ENCODE assay signal across 1 cellular context in genomic region chr5:140400730-140401361, GRCh38.
TF ChIP-seq lines count a peak whose summit lies in the region.

No MANE protein-coding gene starts in this region.

TF ChIP-seq in HepG2, 621 proteins besides CTCF, POLR2A, EP300 and RAD21 (continued from another document and continues in another):
- TF ChIP-seq, protein P1, sequence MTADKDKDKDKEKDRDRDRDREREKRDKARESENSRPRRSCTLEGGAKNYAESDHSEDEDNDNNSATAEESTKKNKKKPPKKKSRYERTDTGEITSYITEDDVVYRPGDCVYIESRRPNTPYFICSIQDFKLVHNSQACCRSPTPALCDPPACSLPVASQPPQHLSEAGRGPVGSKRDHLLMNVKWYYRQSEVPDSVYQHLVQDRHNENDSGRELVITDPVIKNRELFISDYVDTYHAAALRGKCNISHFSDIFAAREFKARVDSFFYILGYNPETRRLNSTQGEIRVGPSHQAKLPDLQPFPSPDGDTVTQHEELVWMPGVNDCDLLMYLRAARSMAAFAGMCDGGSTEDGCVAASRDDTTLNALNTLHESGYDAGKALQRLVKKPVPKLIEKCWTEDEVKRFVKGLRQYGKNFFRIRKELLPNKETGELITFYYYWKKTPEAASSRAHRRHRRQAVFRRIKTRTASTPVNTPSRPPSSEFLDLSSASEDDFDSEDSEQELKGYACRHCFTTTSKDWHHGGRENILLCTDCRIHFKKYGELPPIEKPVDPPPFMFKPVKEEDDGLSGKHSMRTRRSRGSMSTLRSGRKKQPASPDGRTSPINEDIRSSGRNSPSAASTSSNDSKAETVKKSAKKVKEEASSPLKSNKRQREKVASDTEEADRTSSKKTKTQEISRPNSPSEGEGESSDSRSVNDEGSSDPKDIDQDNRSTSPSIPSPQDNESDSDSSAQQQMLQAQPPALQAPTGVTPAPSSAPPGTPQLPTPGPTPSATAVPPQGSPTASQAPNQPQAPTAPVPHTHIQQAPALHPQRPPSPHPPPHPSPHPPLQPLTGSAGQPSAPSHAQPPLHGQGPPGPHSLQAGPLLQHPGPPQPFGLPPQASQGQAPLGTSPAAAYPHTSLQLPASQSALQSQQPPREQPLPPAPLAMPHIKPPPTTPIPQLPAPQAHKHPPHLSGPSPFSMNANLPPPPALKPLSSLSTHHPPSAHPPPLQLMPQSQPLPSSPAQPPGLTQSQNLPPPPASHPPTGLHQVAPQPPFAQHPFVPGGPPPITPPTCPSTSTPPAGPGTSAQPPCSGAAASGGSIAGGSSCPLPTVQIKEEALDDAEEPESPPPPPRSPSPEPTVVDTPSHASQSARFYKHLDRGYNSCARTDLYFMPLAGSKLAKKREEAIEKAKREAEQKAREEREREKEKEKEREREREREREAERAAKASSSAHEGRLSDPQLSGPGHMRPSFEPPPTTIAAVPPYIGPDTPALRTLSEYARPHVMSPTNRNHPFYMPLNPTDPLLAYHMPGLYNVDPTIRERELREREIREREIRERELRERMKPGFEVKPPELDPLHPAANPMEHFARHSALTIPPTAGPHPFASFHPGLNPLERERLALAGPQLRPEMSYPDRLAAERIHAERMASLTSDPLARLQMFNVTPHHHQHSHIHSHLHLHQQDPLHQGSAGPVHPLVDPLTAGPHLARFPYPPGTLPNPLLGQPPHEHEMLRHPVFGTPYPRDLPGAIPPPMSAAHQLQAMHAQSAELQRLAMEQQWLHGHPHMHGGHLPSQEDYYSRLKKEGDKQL (CRISPR knock-in tag; IDR thresholded peaks at IDR 0.05; ENCODE audit: low read depth) = no peak
- TF ChIP-seq ZNF687 (CRISPR knock-in tag; IDR thresholded peaks at IDR 0.05) (peak; percentile 93), ZNF343 (CRISPR knock-in tag; IDR thresholded peaks at IDR 0.05) (peak; percentile 66; the same call in 1 of the 2 replicates), ZNF280B (CRISPR knock-in tag; IDR thresholded peaks at IDR 0.05; ENCODE audit: borderline replicate concordance) (peak; percentile 79; the same call in 1 of the 2 replicates), KAT7 (CRISPR knock-in tag; IDR thresholded peaks at IDR 0.05; ENCODE audit: borderline replicate concordance) (0 out of 2 replicates have a peak, but pooled peaks have one; percentile 72), AGO1 (IDR thresholded peaks at IDR 0.05; ENCODE audit: low read depth, low read length, poor library complexity, severe bottlenecking) (peak; percentile 48), NR2C2 (CRISPR knock-in tag; IDR thresholded peaks at IDR 0.05; ENCODE audit: borderline replicate concordance) (no peak), RBM39 (IDR thresholded peaks at IDR 0.05; ENCODE audit: low read depth, low read length, poor library complexity, severe bottlenecking) (peak; percentile 68), CENPX (CRISPR knock-in tag; IDR thresholded peaks at IDR 0.05) (no peak), POGK (CRISPR knock-in tag; conservative IDR thresholded peaks at IDR 0.05) (peak; percentile 88; the same call in 1 of the 2 replicates), SP4 (CRISPR knock-in tag; IDR thresholded peaks at IDR 0.05) (peak; percentile 62), ZNF17 (CRISPR knock-in tag; IDR thresholded peaks at IDR 0.05) (no peak; the same call in 1 of the 2 replicates), NR3C1 (CRISPR knock-in tag; IDR thresholded peaks at IDR 0.05) (no peak), LRRFIP1 (CRISPR knock-in tag; conservative IDR thresholded peaks at IDR 0.05) (no peak), ZNF749 (CRISPR knock-in tag; IDR thresholded peaks at IDR 0.05; ENCODE audit: borderline replicate concordance) (peak; percentile 97), ZBTB49 (CRISPR knock-in tag; IDR thresholded peaks at IDR 0.05; ENCODE audit: borderline replicate concordance) (0 out of 2 replicates have a peak, but pooled peaks have one; percentile 71), ZNF670 (CRISPR knock-in tag; IDR thresholded peaks at IDR 0.05; ENCODE audit: borderline replicate concordance) (peak; percentile 63; the same call in 1 of the 2 replicates), ZFP36L2 (CRISPR knock-in tag; IDR thresholded peaks at IDR 0.05) (peak; percentile 55; the same call in 1 of the 2 replicates)
- TF ChIP-seq, protein P2, sequence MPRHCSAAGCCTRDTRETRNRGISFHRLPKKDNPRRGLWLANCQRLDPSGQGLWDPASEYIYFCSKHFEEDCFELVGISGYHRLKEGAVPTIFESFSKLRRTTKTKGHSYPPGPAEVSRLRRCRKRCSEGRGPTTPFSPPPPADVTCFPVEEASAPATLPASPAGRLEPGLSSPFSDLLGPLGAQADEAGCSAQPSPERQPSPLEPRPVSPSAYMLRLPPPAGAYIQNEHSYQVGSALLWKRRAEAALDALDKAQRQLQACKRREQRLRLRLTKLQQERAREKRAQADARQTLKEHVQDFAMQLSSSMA (CRISPR knock-in tag; IDR thresholded peaks at IDR 0.05) = peak; percentile 63; the same call in 1 of the 2 replicates
